ENCODE assay signal across 19 cellular contexts in genomic region chr2:159684796-159685195, GRCh38. TPM values are rescaled to one million over a fixed set of nuclear protein-coding genes. Genes with fewer than 3 reads are reported as not detected.
DNase-seq lines count a peak whose midpoint lies in the region; ATAC-seq and TF ChIP-seq lines count a peak whose summit lies in the region.
"Had no signal": no experiment of that assay in that cellular context is flagged by ENCODE, and none has a peak within 500 bp of the region (broad histone marks: within the 10 kb centered on the region; RNA-seq: fewer than 3 reads in every experiment).

No MANE protein-coding gene starts in this region.

- no peaks in the 10 kb centered on the region for H3K36me3 ChIP-seq in ACC112 (ENCODE audit: insufficient read depth, low read length)
- no peaks in the 10 kb centered on the region for H3K36me3 ChIP-seq in hepatocyte (replicated peaks; ENCODE audit: insufficient read depth, low read depth)
- H3K36me3 ChIP-seq: prostate gland had no signal

- H3K4me2 ChIP-seq in hepatocyte = no peak overlapping the region

- peaks cover 17% of the 10 kb centered on the region for H3K4me1 ChIP-seq in ACC112 (ENCODE audit: control insufficient read depth, insufficient read depth, low read length, unreplicated experiment)
- no peaks in the 10 kb centered on the region for H3K4me1 ChIP-seq in hepatocyte (ENCODE audit: insufficient read depth)
- H3K4me1 ChIP-seq: prostate gland, testis had no signal

- no peaks in the 10 kb centered on the region for H3K9me2 ChIP-seq in hepatocyte (replicated peaks; ENCODE audit: insufficient read depth)

- H3K4me3 ChIP-seq in ACC112 (ENCODE audit: low read depth, low read length) (no peak overlapping the region), foreskin fibroblast (ENCODE audit: low read depth in 1 of 2, low read length in 2 of 2) (no peak overlapping the region), hepatocyte (no peak overlapping the region)
- H3K4me3 ChIP-seq: GM12878, prostate gland, testis had no signal

- H4K20me1 ChIP-seq in hepatocyte (ENCODE audit: insufficient read depth, poor library complexity, severe bottlenecking) = no peaks in the 10 kb centered on the region

- H3K27me3 ChIP-seq in ACC112 (ENCODE audit: insufficient read depth, low read length) = no peaks in the 10 kb centered on the region
- H3K27me3 ChIP-seq in hepatocyte = no peaks in the 10 kb centered on the region
- H3K27me3 ChIP-seq: testis had no signal

- H3K9me3 ChIP-seq in hepatocyte (ENCODE audit: low read depth) = no peaks in the 10 kb centered on the region
- H3K9me3 ChIP-seq: prostate gland, testis had no signal

- no peak for ATAC-seq in GM21381 (IDR thresholded peaks at IDR 0.05; ENCODE audit: unreplicated experiment)
- ATAC-seq: GM12878, T-helper 17 cell had no signal

- H3K27ac ChIP-seq in ACC112 (ENCODE audit: low read depth, low read length) (peak overlapping the region; percentile 43), hepatocyte (no peak overlapping the region)
- H3K27ac ChIP-seq: prostate gland, testis had no signal

- H3K79me2 ChIP-seq in ACC112 (ENCODE audit: control insufficient read depth, insufficient read depth, low read length, unreplicated experiment) (no peaks in the 10 kb centered on the region), hepatocyte (no peaks in the 10 kb centered on the region)

- peak; percentile 29 for DNase-seq in HS-27A (ENCODE audit: low read depth)
- peak; percentile 23 for DNase-seq in amniotic stem cell (lab: John Stamatoyannopoulos, UW)
- DNase-seq in foreskin fibroblast = peak; percentile 50 to 78
- no peak for DNase-seq in NCI-H1105 treated with DMSO at 0.1 percent for 48 hours (lab: John Stamatoyannopoulos, UW)
- DNase-seq in hepatocyte (ENCODE audit: low spot score) = no peak
- no peak for DNase-seq in UCSD-AML1 (lab: John Stamatoyannopoulos, UW; ENCODE audit: unreplicated experiment)
- DNase-seq: activated CD4-positive, alpha-beta T cell treated with anti-CD3 and anti-CD28 coated beads for 4 hours; activated naive CD8-positive, alpha-beta T cell treated with anti-CD3 and anti-CD28 coated beads, Interleukin-2, amount 10 ng/mL, durations not matched to agents 7 days and 5 days; activated T-cell treated with anti-CD3 and anti-CD28 coated beads for 4 hours; AML-193; kidney; NCI-H1092; NCI-H510A treated with DMSO at 0.1 percent for 48 hours; T-helper 17 cell; testis had no signal

- H2AFZ ChIP-seq in ACC112 (ENCODE audit: low read length, unreplicated experiment) (no peak overlapping the region), hepatocyte (no peak overlapping the region)

- TF ChIP-seq CTCF in foreskin fibroblast (IDR thresholded peaks at IDR 0.05; ENCODE audit: low read depth, low read length) (no peak), hepatocyte (IDR thresholded peaks at IDR 0.05; ENCODE audit: poor library complexity) (no peak)

RNA-seq across cellular contexts. Expression of gene MARCHF7, which starts 27.5 kb away (rescaled TPM):
- total RNA-seq in hepatocyte = 153 and 166 TPM in 2 replicates
- 58.8 and 71.2 TPM in 2 replicates for polyA plus RNA-seq in hepatocyte

Comparison
In these comparisons a context has a peak if more than half of its experiments do, and no peak if none do; other contexts are left out.
1. DNase-seq: peak in HS-27A (single experiment), amniotic stem cell (single experiment) and foreskin fibroblast (2 of 2); none in NCI-H1105 treated with DMSO at 0.1 percent for 48 hours (single experiment), hepatocyte (single experiment) and UCSD-AML1 (single experiment).